Comparison of ENCODE assay signal across 19 cellular contexts in the genomic region with DNA sequence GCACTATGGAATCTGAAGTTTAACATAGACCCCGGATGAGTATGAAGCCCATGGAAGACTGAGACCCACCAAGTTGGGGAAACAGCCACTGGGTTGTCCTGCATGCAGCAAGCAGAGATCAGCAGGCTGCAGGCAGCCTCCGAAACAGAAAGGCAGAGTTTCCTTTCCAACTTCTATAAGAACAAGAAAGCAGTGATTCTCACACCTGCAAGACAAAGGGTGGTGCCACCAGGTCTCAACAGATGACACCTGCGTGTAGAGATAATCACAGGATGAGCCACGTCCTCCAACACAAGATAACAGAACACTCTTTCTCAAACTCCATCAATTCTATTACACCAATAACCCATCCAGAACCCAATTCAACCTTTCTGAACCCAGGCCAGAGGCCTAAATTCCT.
A peak's percentile ranks its signal among the peaks of the same experiment; 100 is the strongest.
DNase-seq lines count a peak whose midpoint lies in the region; ATAC-seq, FAIRE-seq and TF ChIP-seq lines count a peak whose summit lies in the region.
"Had no signal": no experiment of that assay in that cellular context is flagged by ENCODE, and none has a peak within 500 bp of the region (broad histone marks: within the 10 kb centered on the region; RNA-seq: fewer than 3 reads in every experiment).

No MANE protein-coding gene starts in this region.

- FAIRE-seq in GM12878 (lab: Jason Lieb, UNC) (no peak), GM12891 (lab: Jason Lieb, UNC) (no peak)
- FAIRE-seq: H54, urothelium cell line had no signal

- intact Hi-C loops in CD4-positive, alpha-beta T cell (cut with DNase I, micrococcal nuclease) = no loop called here
- intact Hi-C loops in GM12878 (cut with micrococcal nuclease; ENCODE audit: unreplicated experiment) = no loop called here

- peaks cover 37% of the 10 kb centered on the region for H3K4me1 ChIP-seq in GM12878 (ENCODE audit: control insufficient read depth, insufficient read depth, low read length)

- peaks cover 14% of the 10 kb centered on the region for H3K36me3 Mint-ChIP-seq in CD4-positive, alpha-beta T cell (ENCODE audit: low read depth)

- no TSS peak for BruUV-seq in GM12878 (replicated peaks; lab: Mats Ljungman, UMichigan)

- DNase-seq in CD4-positive, alpha-beta T cell = no peak
- DNase-seq in GM12878 (ENCODE audit: low read depth, low spot score) (peak; percentile 25), GM12891 (ENCODE audit: insufficient read length, low spot score) (no peak), NCI-H2227 (lab: John Stamatoyannopoulos, UW; ENCODE audit: unreplicated experiment) (no peak)
- no peak for DNase-seq in stimulated activated CD4-positive, alpha-beta T cell treated with anti-CD3 and anti-CD28 coated beads, Interleukin-2, amount 100 ng/mL, for 48 hours
- no peak for DNase-seq in stimulated activated CD4-positive, alpha-beta T cell treated with anti-CD3 and anti-CD28 coated beads, Interleukin-4, amount 100 ng/mL, for 4 hours
- DNase-seq: activated CD4-positive, alpha-beta memory T cell treated with anti-CD3 and anti-CD28 coated beads for 36 hours; activated T-cell treated with anti-CD3 and anti-CD28 coated beads, Interleukin-2, amount 50 U/mL, for 48 hours; effector CD4-positive, alpha-beta T cell; KBM-7; left colon; NCI-H2029 treated with DMSO at 0.1 percent for 48 hours had no signal

- in situ Hi-C loops in GM12878 (cut with MboI) = no loop called here

- TF ChIP-seq RAD21 in GM12878 (IDR thresholded peaks at IDR 0.05; ENCODE audit: insufficient read depth, low read depth, low read length) = no peak

- CTCF ChIA-PET in CD4-positive, alpha-beta T cell (lab: Charles Lee) = interaction anchor here (1.3 to 1.6 kb wide), 2 partner anchors 12 to 139 kb away, joined by 4 to 5 read pairs; no protein-coding TSS in a partner anchor
- CTCF ChIA-PET in GM12878 (lab: Yijun Ruan, JAX) = no interaction called here

- no peak for TF ChIP-seq EP300 in GM12878 (IDR thresholded peaks at IDR 0.05; ENCODE audit: borderline replicate concordance in 1 of 2, control insufficient read depth in 1 of 2, low read depth in 2 of 2, low read length in 2 of 2)

- no peak overlapping the region for H2AFZ ChIP-seq in GM12878 (ENCODE audit: control insufficient read depth, low read depth, low read length)

- POLR2A ChIA-PET in CD4-positive, alpha-beta T cell (lab: Charles Lee) = interaction anchor here (1.1 to 5.3 kb wide), 4 partner anchors 13 to 286 kb away, joined by 4 to 125 read pairs (median 16); no protein-coding TSS in a partner anchor
- POLR2A ChIA-PET in GM12878 (lab: Charles Lee) = no interaction called here

- H3K27ac ChIP-seq in CD4-positive, alpha-beta T cell (ENCODE audit: low read depth, low read length) = peak overlapping the region; percentile 77
- no peak overlapping the region for H3K27ac ChIP-seq in GM12878 (ENCODE audit: control insufficient read depth, insufficient read depth)
- H3K27ac ChIP-seq: esophagus muscularis mucosa had no signal

- peaks cover 83% of the 10 kb centered on the region for H3K4me1 Mint-ChIP-seq in CD4-positive, alpha-beta T cell (ENCODE audit: low read depth)

- H3K79me2 ChIP-seq in GM12878 (ENCODE audit: control insufficient read depth, insufficient read depth, low read length) = no peaks in the 10 kb centered on the region

- no peak for ATAC-seq in CD4-positive, alpha-beta T cell (ENCODE audit: poor library complexity)
- ATAC-seq in GM18511 (IDR thresholded peaks at IDR 0.05; ENCODE audit: unreplicated experiment) = peak; percentile 47
- peak; percentile 49 for ATAC-seq in HG03025 (IDR thresholded peaks at IDR 0.05; ENCODE audit: low FRiP score, unreplicated experiment)
- peak; percentile 29; the same call in 2 of the 3 replicates for ATAC-seq in GM12878
- ATAC-seq: left colon; stimulated activated effector memory CD8-positive, alpha-beta T cell treated with anti-CD3 and anti-CD28 coated beads, Interleukin-12 subunit alpha, Interleukin-12 subunit beta, amount 100 ng/mL, for 72 hours had no signal

- H3K27me3 Mint-ChIP-seq in CD4-positive, alpha-beta T cell = no peaks in the 10 kb centered on the region
- H3K27me3 Mint-ChIP-seq: activated CD4-positive, alpha-beta memory T cell treated with anti-CD3 and anti-CD28 coated beads for 36 hours; central memory CD8-positive, alpha-beta T cell had no signal

- peak overlapping the region; percentile 0 for H3K4me3 Mint-ChIP-seq in CD4-positive, alpha-beta T cell
- H3K4me3 Mint-ChIP-seq: activated CD4-positive, alpha-beta memory T cell treated with anti-CD3 and anti-CD28 coated beads for 36 hours; central memory CD8-positive, alpha-beta T cell; stimulated activated effector memory CD8-positive, alpha-beta T cell treated with anti-CD3 and anti-CD28 coated beads, Interleukin-12 subunit alpha, Interleukin-12 subunit beta, amount 100 ng/mL, for 72 hours had no signal

- TF ChIP-seq CTCF in CD4-positive, alpha-beta T cell (IDR thresholded peaks at IDR 0.05) = no peak
- no peak for TF ChIP-seq CTCF in GM12878 (IDR thresholded peaks at IDR 0.05 in 2 of 3, conservative IDR thresholded peaks at IDR 0.05 in 1 of 3; ENCODE audit: control insufficient read depth in 2 of 3, extremely low read depth in 1 of 3, insufficient read depth in 1 of 3, low read depth in 3 of 3, low read length in 3 of 3)

- H4K20me1 ChIP-seq in GM12878 (ENCODE audit: control insufficient read depth, insufficient read depth) = no peaks in the 10 kb centered on the region

- peak overlapping the region; percentile 97 for H3K27ac Mint-ChIP-seq in CD4-positive, alpha-beta T cell
- H3K27ac Mint-ChIP-seq: activated CD4-positive, alpha-beta memory T cell treated with anti-CD3 and anti-CD28 coated beads for 36 hours; stimulated activated effector memory CD8-positive, alpha-beta T cell treated with anti-CD3 and anti-CD28 coated beads, Interleukin-12 subunit alpha, Interleukin-12 subunit beta, amount 100 ng/mL, for 72 hours had no signal

- 0 out of 2 replicates have a peak overlapping the region, but pooled peaks have one; percentile 9 for H3K4me3 ChIP-seq in GM12878
- H3K4me3 ChIP-seq: esophagus muscularis mucosa had no signal

- SMC1A ChIA-PET in GM12878 (lab: Charles Lee; ENCODE audit: uncharacterized antibody, unreplicated experiment) = no interaction called here

- H3K9ac ChIP-seq in GM12878 (ENCODE audit: control insufficient read depth, insufficient read depth, low read length) = no peak overlapping the region

- H3K9me3 Mint-ChIP-seq in CD4-positive, alpha-beta T cell = peaks cover 7% of the 10 kb centered on the region
- H3K9me3 Mint-ChIP-seq: central memory CD8-positive, alpha-beta T cell had no signal

- no peaks in the 10 kb centered on the region for H3K9me3 ChIP-seq in CD4-positive, alpha-beta T cell (ENCODE audit: control insufficient read depth, low read length)
- H3K9me3 ChIP-seq in GM12878 (replicated peaks; ENCODE audit: control insufficient read depth, insufficient read depth, low read length) = peaks cover 6% of the 10 kb centered on the region

- TF ChIP-seq POLR2A in GM12878 (IDR thresholded peaks at IDR 0.05; ENCODE audit: low read depth, low read length) (no peak), GM12891 (IDR thresholded peaks at IDR 0.05; ENCODE audit: low read depth, low read length) (no peak)

- RAD21 ChIA-PET in GM12878 (lab: Charles Lee; ENCODE audit: unreplicated experiment) = no interaction called here

- 2% methylated on average over 4 of the region's 4 CpGs for WGBS in GM12878 (ENCODE audit: insufficient coverage, insufficient replicate concordance, low lambda C conversion rate, missing lambda C conversion rate)

- no peaks in the 10 kb centered on the region for H3K36me3 ChIP-seq in GM12878 (ENCODE audit: control insufficient read depth in 2 of 2, insufficient read depth in 2 of 2, low read length in 1 of 2)
- H3K36me3 ChIP-seq: esophagus muscularis mucosa had no signal

- H3K4me2 ChIP-seq in GM12878 (ENCODE audit: control insufficient read depth, insufficient read depth) = no peak overlapping the region

- no peaks in the 10 kb centered on the region for H3K27me3 ChIP-seq in CD4-positive, alpha-beta T cell (ENCODE audit: control insufficient read depth, insufficient read depth, low read length)
- H3K27me3 ChIP-seq in GM12878 (replicated peaks in 1 of 2; ENCODE audit: control insufficient read depth in 2 of 2, insufficient read depth in 2 of 2, low read length in 1 of 2) = no peaks in the 10 kb centered on the region; a peak in 1 of 4 replicates
- H3K27me3 ChIP-seq: esophagus muscularis mucosa had no signal

TF ChIP-seq in GM12878, 131 proteins besides CTCF, POLR2A, EP300 and RAD21 (continues in another document):
- TF ChIP-seq SUZ12 (IDR thresholded peaks at IDR 0.05; ENCODE audit: unreplicated experiment) = no peak
- no peak for TF ChIP-seq ASH2L (IDR thresholded peaks at IDR 0.05; ENCODE audit: borderline replicate concordance, low read depth)
- TF ChIP-seq TCF12 (IDR thresholded peaks at IDR 0.05; ENCODE audit: low read depth, low read length) = peak; percentile 55; the same call in 1 of the 2 replicates
- no peak for TF ChIP-seq SRF (IDR thresholded peaks at IDR 0.05; ENCODE audit: low read depth in 2 of 2, low read length in 2 of 2)
- TF ChIP-seq CREM (IDR thresholded peaks at IDR 0.05; ENCODE audit: low read depth) = no peak
- TF ChIP-seq, protein P1, sequence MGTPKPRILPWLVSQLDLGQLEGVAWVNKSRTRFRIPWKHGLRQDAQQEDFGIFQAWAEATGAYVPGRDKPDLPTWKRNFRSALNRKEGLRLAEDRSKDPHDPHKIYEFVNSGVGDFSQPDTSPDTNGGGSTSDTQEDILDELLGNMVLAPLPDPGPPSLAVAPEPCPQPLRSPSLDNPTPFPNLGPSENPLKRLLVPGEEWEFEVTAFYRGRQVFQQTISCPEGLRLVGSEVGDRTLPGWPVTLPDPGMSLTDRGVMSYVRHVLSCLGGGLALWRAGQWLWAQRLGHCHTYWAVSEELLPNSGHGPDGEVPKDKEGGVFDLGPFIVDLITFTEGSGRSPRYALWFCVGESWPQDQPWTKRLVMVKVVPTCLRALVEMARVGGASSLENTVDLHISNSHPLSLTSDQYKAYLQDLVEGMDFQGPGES (IDR thresholded peaks at IDR 0.05) = no peak

TF ChIP-seq in GM12891, 5 proteins besides CTCF, POLR2A, EP300 and RAD21:
- TF ChIP-seq PAX5 (IDR thresholded peaks at IDR 0.05; ENCODE audit: insufficient read depth, low read length, severe bottlenecking) = no peak
- TF ChIP-seq POLR2AphosphoS5 (IDR thresholded peaks at IDR 0.05; ENCODE audit: low read depth, low read length) = no peak
- no peak for TF ChIP-seq SPI1 (IDR thresholded peaks at IDR 0.05; ENCODE audit: low read depth, low read length)
- no peak for TF ChIP-seq TAF1 (IDR thresholded peaks at IDR 0.05; ENCODE audit: low read depth, low read length)
- no peak for TF ChIP-seq POU2F2 (IDR thresholded peaks at IDR 0.05; ENCODE audit: low read depth, low read length)
